Comparison of ENCODE assay signal across 8 cellular contexts in the genomic region with DNA sequence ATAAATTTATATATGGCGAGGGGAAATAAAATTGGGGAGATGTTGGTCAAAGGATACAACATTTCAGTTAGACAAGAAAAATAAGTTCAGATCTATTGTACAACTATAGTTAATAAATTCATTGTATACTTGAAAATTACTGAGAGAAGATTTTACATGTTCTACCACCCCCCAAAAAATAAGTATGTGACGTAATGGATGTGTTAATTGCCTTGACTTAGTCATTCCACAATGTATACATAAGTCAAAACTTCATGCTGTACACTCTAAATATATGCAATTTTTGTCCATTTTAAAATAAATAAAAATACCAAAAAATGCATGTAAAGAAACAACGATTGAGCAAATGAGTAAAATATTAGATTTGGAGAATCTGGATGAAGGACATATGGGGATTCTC. TPM values are rescaled to one million over a fixed set of nuclear protein-coding genes. Genes with fewer than 3 reads are reported as not detected.
A peak's percentile ranks its signal among the peaks of the same experiment; 100 is the strongest.
DNase-seq lines count a peak whose midpoint lies in the region; ATAC-seq, FAIRE-seq and TF ChIP-seq lines count a peak whose summit lies in the region.

No MANE protein-coding gene starts in this region.

- H3K23ac ChIP-seq in trophoblast cell (ENCODE audit: low read length): no peak overlapping the region

- no peak overlapping the region for H2BK12ac ChIP-seq in trophoblast cell (ENCODE audit: low read length)

- H3K4me1 Mint-ChIP-seq in Calu3 (ENCODE audit: low read depth, unreplicated experiment): peaks cover 18% of the 10 kb centered on the region
- peaks cover 19% of the 10 kb centered on the region for H3K4me1 Mint-ChIP-seq in endodermal cell

- no peak overlapping the region for H4K12ac ChIP-seq in trophoblast cell (ENCODE audit: low read depth, low read length)

- no CpG with 5 or more reads among the region's 3 CpGs for WGBS in endodermal cell (ENCODE audit: insufficient coverage in 1 of 2, insufficient read length in 1 of 2), 2 experiments
- 46 to 57% methylated on average over 3 of the region's 3 CpGs for WGBS in pancreas, 2 donors
- WGBS in trophoblast cell (ENCODE audit: extremely low coverage, insufficient coverage, insufficient read length): no CpG with 5 or more reads among the region's 3 CpGs

- H2BK5ac ChIP-seq in trophoblast cell (ENCODE audit: low read depth, low read length, poor library complexity): no peak overlapping the region

- H3K4me1 ChIP-seq in OCI-LY7 (ENCODE audit: insufficient read depth, low read length, poor library complexity, severe bottlenecking) (peaks cover 20% of the 10 kb centered on the region), endodermal cell (ENCODE audit: control insufficient read depth, insufficient read depth, low read length) (no peaks in the 10 kb centered on the region), pancreas (no peaks in the 10 kb centered on the region), trophoblast cell (ENCODE audit: control insufficient read depth in 1 of 2, insufficient read depth in 2 of 2, low read length in 2 of 2) (peaks cover 0 to 5% of the 10 kb centered on the region in 2 experiments)

- no peak overlapping the region for H4K8ac ChIP-seq in trophoblast cell (ENCODE audit: low read depth, low read length)

- intact Hi-C loops in Calu3 (cut with micrococcal nuclease; ENCODE audit: unreplicated experiment): loop anchor here (5.0 kb wide), 1 partner anchor 63 kb away; no protein-coding TSS in a partner anchor
- intact Hi-C loops in OCI-LY7 (cut with micrococcal nuclease; ENCODE audit: unreplicated experiment): no loop called here
- intact Hi-C loops in pancreas (cut with DNase I): no loop called here

- H3K27me3 Mint-ChIP-seq in Calu3 (ENCODE audit: unreplicated experiment) (no peaks in the 10 kb centered on the region), endodermal cell (ENCODE audit: insufficient read depth) (no peaks in the 10 kb centered on the region)

- peak; percentile 73 for FAIRE-seq in pancreas (lab: Jason Lieb, UNC)

- peaks cover 16% of the 10 kb centered on the region for H3K36me3 ChIP-seq in OCI-LY7 (ENCODE audit: insufficient read depth, low read length)
- peaks cover 4% of the 10 kb centered on the region for H3K36me3 ChIP-seq in endodermal cell (ENCODE audit: control insufficient read depth, insufficient read depth, low read length)
- no peaks in the 10 kb centered on the region for H3K36me3 ChIP-seq in pancreas
- H3K36me3 ChIP-seq in trophoblast cell (ENCODE audit: control insufficient read depth in 1 of 2, insufficient read depth in 2 of 2, low read length in 2 of 2): peaks cover under 1 to 4% of the 10 kb centered on the region in 2 experiments

- H4K20me1 ChIP-seq in OCI-LY7 (ENCODE audit: insufficient read depth, low read length): no peaks in the 10 kb centered on the region

- peaks cover 45% of the 10 kb centered on the region for H3K36me3 Mint-ChIP-seq in Calu3 (ENCODE audit: insufficient read depth, unreplicated experiment)
- H3K36me3 Mint-ChIP-seq in endodermal cell (ENCODE audit: low read depth): peaks cover 17% of the 10 kb centered on the region

- no peak overlapping the region for H3K4ac ChIP-seq in trophoblast cell (ENCODE audit: low read depth, low read length)

- peaks cover 8% of the 10 kb centered on the region for H3K79me1 ChIP-seq in trophoblast cell (ENCODE audit: low read length)

- no peak overlapping the region for H3K14ac ChIP-seq in trophoblast cell (ENCODE audit: low read length)

- peak overlapping the region; percentile 98 for H3K27ac Mint-ChIP-seq in Calu3 (ENCODE audit: unreplicated experiment)
- H3K27ac Mint-ChIP-seq in endodermal cell: peak overlapping the region; percentile 100

- no TSS peak for BruUV-seq in Calu3 (replicated peaks; lab: Mats Ljungman, UMichigan)
- no TSS peak for BruUV-seq in OCI-LY7 (replicated peaks; lab: Mats Ljungman, UMichigan)

- TF ChIP-seq CTCF in Calu3 (IDR thresholded peaks at IDR 0.05; ENCODE audit: unreplicated experiment) (no peak), OCI-LY7 (conservative IDR thresholded peaks at IDR 0.05; ENCODE audit: low read length) (no peak), endodermal cell (conservative IDR thresholded peaks at IDR 0.05) (no peak), pancreas (IDR thresholded peaks at IDR 0.05) (no peak)

- H3K4me2 ChIP-seq in OCI-LY7 (ENCODE audit: low read length) (peak overlapping the region; percentile 76), trophoblast cell (ENCODE audit: low read length) (no peak overlapping the region)

- no peak overlapping the region for H2AK5ac ChIP-seq in trophoblast cell (ENCODE audit: low read length)

- peak overlapping the region; percentile 77 for H3K4me3 ChIP-seq in OCI-LY7 (ENCODE audit: low read depth, low read length, poor library complexity, severe bottlenecking)
- H3K4me3 ChIP-seq in endodermal cell (ENCODE audit: low read length): peak overlapping the region; percentile 90
- H3K4me3 ChIP-seq in pancreas: peak overlapping the region in 2 of 4 donors; percentile 46 to 54
- no peak overlapping the region for H3K4me3 ChIP-seq in trophoblast cell (ENCODE audit: low read depth, low read length)

- H4K91ac ChIP-seq in trophoblast cell (ENCODE audit: low read depth, low read length): no peak overlapping the region

- H2AFZ ChIP-seq in OCI-LY7 (ENCODE audit: low read length) (no peak overlapping the region), trophoblast cell (ENCODE audit: insufficient read depth, low read length, poor library complexity) (no peak overlapping the region)

- H2BK120ac ChIP-seq in trophoblast cell (ENCODE audit: insufficient read depth, low read length, poor library complexity): no peak overlapping the region

- CTCF ChIA-PET in Calu3 (lab: Charles Lee) (no interaction called here), OCI-LY7 (lab: Charles Lee; ENCODE audit: unreplicated experiment) (no interaction called here)

- H3K9ac ChIP-seq in endodermal cell (ENCODE audit: extremely low read depth, low read length, poor library complexity, severe bottlenecking) (peak overlapping the region; percentile 98), trophoblast cell (ENCODE audit: low read length) (no peak overlapping the region)

- H3K9me2 ChIP-seq in OCI-LY7 (ENCODE audit: insufficient read depth, low read length): no peaks in the 10 kb centered on the region

- POLR2A ChIA-PET in OCI-LY7 (lab: Charles Lee): no interaction called here

- DNase-seq in Calu3 (no peak), OCI-LY7 (ENCODE audit: low spot score) (no peak), endodermal cell (no peak), pancreas (no peak), NCI-H69 (lab: John Stamatoyannopoulos, UW) (no peak), DMS53 treated with DMSO at 0.1 percent for 48 hours (lab: John Stamatoyannopoulos, UW; ENCODE audit: unreplicated experiment) (no peak), trophoblast cell (no peak)
- no peak for DNase-seq in activated CD4-positive, CD25-positive, alpha-beta regulatory T cell treated with anti-CD3 and anti-CD28 coated beads, Interleukin-2, amount 50 U/mL, for 72 hours

- ATAC-seq in pancreas: no peak

- peak overlapping the region; percentile 91 for H3K27ac ChIP-seq in OCI-LY7 (ENCODE audit: low read depth, low read length, poor library complexity, severe bottlenecking)
- H3K27ac ChIP-seq in endodermal cell (ENCODE audit: low read depth, low read length): no peak overlapping the region
- H3K27ac ChIP-seq in pancreas: peak overlapping the region in 1 of 4 donors; percentile 95
- no peak overlapping the region for H3K27ac ChIP-seq in trophoblast cell (ENCODE audit: low read depth, low read length)

- no peaks in the 10 kb centered on the region for H3K27me3 ChIP-seq in endodermal cell (ENCODE audit: control insufficient read depth, insufficient read depth, low read length, poor library complexity, severe bottlenecking)
- peaks cover 0 to 10% (median 0%) of the 10 kb centered on the region in 4 donors for H3K27me3 ChIP-seq in pancreas
- H3K27me3 ChIP-seq in trophoblast cell (ENCODE audit: insufficient read depth, low read length): no peaks in the 10 kb centered on the region

- H3K4me3 Mint-ChIP-seq in Calu3 (ENCODE audit: low read depth, unreplicated experiment): peak overlapping the region; percentile 89
- H3K4me3 Mint-ChIP-seq in endodermal cell: peak overlapping the region; percentile 84

- H3K9me3 ChIP-seq in OCI-LY7 (ENCODE audit: low read length) (no peaks in the 10 kb centered on the region), endodermal cell (ENCODE audit: control insufficient read depth, low read length) (no peaks in the 10 kb centered on the region), pancreas (no peaks in the 10 kb centered on the region), trophoblast cell (ENCODE audit: insufficient read depth, low read depth, low read length) (no peaks in the 10 kb centered on the region)

- peaks cover 4% of the 10 kb centered on the region for H3K9me3 Mint-ChIP-seq in Calu3 (ENCODE audit: low read depth, unreplicated experiment)
- no peaks in the 10 kb centered on the region for H3K9me3 Mint-ChIP-seq in endodermal cell

- H3K79me2 ChIP-seq in OCI-LY7 (ENCODE audit: insufficient read depth, low read depth, low read length) (peaks cover 47% of the 10 kb centered on the region), trophoblast cell (ENCODE audit: control insufficient read depth, insufficient read depth, low read length, poor library complexity) (peaks cover 5% of the 10 kb centered on the region)

- no peak overlapping the region for H3K18ac ChIP-seq in trophoblast cell (ENCODE audit: low read length)

RNA-seq across cellular contexts. Expression of a gene that starts 1.8 kb away (rescaled TPM):
- total RNA-seq in Calu3 (2022) (72.0 and 84.2 TPM in 2 replicates), OCI-LY7 (2022) (91.8 and 106 TPM in 2 replicates), endodermal cell (100 to 1,000 TPM; 113 to 214 TPM), pancreas (10 to 100 TPM; 17.6 to 31.6 (median 22.5) TPM)
- total RNA-seq in OCI-LY7 (2014; rRNA removed; shearing (Covaris generic)): 46.5 and 49.3 TPM in 2 replicates
- 126 TPM for polyA plus RNA-seq in endodermal cell (2013, experiment 1 of 2)
- polyA plus RNA-seq in endodermal cell (2013, experiment 2 of 2): 106 TPM
- 10 to 100 TPM; 30.8 to 58.4 TPM for polyA plus RNA-seq in pancreas
- polyA plus RNA-seq in trophoblast cell (2013): 36.7 and 37.3 TPM in 2 replicates

RNA-seq across cellular contexts. Expression of a gene that starts 16.1 kb away (rescaled TPM):
- total RNA-seq in Calu3 (2022) (148 and 154 TPM in 2 replicates), OCI-LY7 (2022) (86.1 and 98.9 TPM in 2 replicates), endodermal cell (100 to 1,000 TPM; 167 to 245 TPM), pancreas (10 to 100 TPM; 29.9 to 47.9 (median 34.5) TPM)
- 49.3 and 68.5 TPM in 2 replicates for total RNA-seq in OCI-LY7 (2014; rRNA removed; shearing (Covaris generic))
- 166 TPM for polyA plus RNA-seq in endodermal cell (2013, experiment 1 of 2)
- polyA plus RNA-seq in endodermal cell (2013, experiment 2 of 2): 145 TPM
- 10 to 100 TPM; 42.6 to 46.2 TPM for polyA plus RNA-seq in pancreas
- 90.6 and 94.2 TPM in 2 replicates for polyA plus RNA-seq in trophoblast cell (2013)

RNA-seq across cellular contexts. Expression of a gene that starts 41.0 kb away (rescaled TPM):
- total RNA-seq in Calu3 (2022) (234 and 240 TPM in 2 replicates), OCI-LY7 (2022) (294 and 296 TPM in 2 replicates), endodermal cell (100 to 1,000 TPM; 233 to 448 TPM), pancreas (100 to 1,000 TPM in 1 of 6 donors, 10 to 100 TPM in 5; 49.0 to 117 (median 64.0) TPM)
- 137 and 169 TPM in 2 replicates for total RNA-seq in OCI-LY7 (2014; rRNA removed; shearing (Covaris generic))
- 280 TPM for polyA plus RNA-seq in endodermal cell (2013, experiment 1 of 2)
- polyA plus RNA-seq in endodermal cell (2013, experiment 2 of 2): 253 TPM
- polyA plus RNA-seq in pancreas: 100 to 1,000 TPM in 1 of 2 donors, 10 to 100 TPM in 1; 62.2 to 101 TPM
- 138 and 139 TPM in 2 replicates for polyA plus RNA-seq in trophoblast cell (2013)
